Comparison of ENCODE assay signal across 9 cellular contexts in the genomic region with DNA sequence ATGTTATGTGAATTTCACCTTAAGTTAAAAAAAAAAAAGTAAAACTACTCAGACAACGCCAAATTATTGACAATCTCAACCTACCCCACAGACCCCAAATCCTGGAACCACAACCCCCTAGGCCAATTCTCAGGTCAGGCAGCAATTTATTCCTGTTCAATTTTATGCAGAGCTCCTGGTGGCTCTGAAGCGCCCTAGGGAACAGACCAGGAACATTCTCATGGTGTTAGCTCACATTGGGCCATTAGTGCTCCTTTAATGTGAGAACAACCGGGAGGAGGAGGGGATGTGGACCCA. TPM values are rescaled to one million over a fixed set of nuclear protein-coding genes. Genes with fewer than 3 reads are reported as not detected.
DNase-seq lines count a peak whose midpoint lies in the region; ATAC-seq, FAIRE-seq and TF ChIP-seq lines count a peak whose summit lies in the region.
"Had no signal": no experiment of that assay in that cellular context is flagged by ENCODE, and none has a peak within 500 bp of the region (broad histone marks: within the 10 kb centered on the region; RNA-seq: fewer than 3 reads in every experiment).

No MANE protein-coding gene starts in this region.

- no peak for ATAC-seq in PC-3
- ATAC-seq in pancreas, result no peak
- no peak for ATAC-seq in HG02885 (IDR thresholded peaks at IDR 0.05; ENCODE audit: poor library complexity, unreplicated experiment)
- ATAC-seq in GM18511 (IDR thresholded peaks at IDR 0.05; ENCODE audit: unreplicated experiment), result no peak
- no peak for ATAC-seq in GM18909 (IDR thresholded peaks at IDR 0.05; ENCODE audit: poor library complexity, unreplicated experiment)

- H3K4me3 Mint-ChIP-seq in CD8-positive, alpha-beta memory T cell, result peak overlapping the region; percentile 81 to 90 (median 87)

- CTCF ChIA-PET in CD8-positive, alpha-beta memory T cell (lab: Charles Lee), result interaction anchor here (1.2 kb wide), 1 partner anchor 15 kb away, joined by 3 read pairs; no protein-coding TSS in a partner anchor
- CTCF ChIA-PET in PC-3 (lab: Charles Lee), result no interaction called here

- H3K4me2 ChIP-seq in PC-3 (ENCODE audit: low read length), result peak overlapping the region; percentile 96

- peaks cover 14 to 32% (median 25%) of the 10 kb centered on the region in 3 donors for H3K4me1 Mint-ChIP-seq in CD8-positive, alpha-beta memory T cell

- DNase-seq in CD8-positive, alpha-beta memory T cell, result no peak
- no peak for DNase-seq in PC-3
- no peak for DNase-seq in pancreas
- DNase-seq in NK-92 (lab: John Stamatoyannopoulos, UW; ENCODE audit: unreplicated experiment), result no peak
- DNase-seq: activated CD4-positive, alpha-beta T cell treated with anti-CD3 and anti-CD28 coated beads for 1 hour had no signal

- no peaks in the 10 kb centered on the region for H3K9me3 ChIP-seq in CD8-positive, alpha-beta memory T cell (ENCODE audit: low read length)
- H3K9me3 ChIP-seq in PC-3 (ENCODE audit: low read length) (no peaks in the 10 kb centered on the region), esophagus (ENCODE audit: control insufficient read depth in 2 of 2, insufficient read depth in 1 of 2, low read depth in 1 of 2, low read length in 1 of 2) (no peaks in the 10 kb centered on the region), pancreas (no peaks in the 10 kb centered on the region)

- POLR2A ChIA-PET in CD8-positive, alpha-beta memory T cell (lab: Charles Lee), result interaction anchor here (0.7 kb wide), 1 partner anchor 12 kb away, joined by 8 read pairs; no protein-coding TSS in a partner anchor
- POLR2A ChIA-PET in PC-3 (lab: Charles Lee; ENCODE audit: unreplicated experiment), result interaction anchor here (0.7 kb wide), 2 partner anchors 923 to 1839 kb away, joined by 3 to 6 read pairs; no protein-coding TSS in a partner anchor

- intact Hi-C loops in PC-3 (cut with micrococcal nuclease) (loop anchor here (2.0 to 5.0 kb wide), 2 partner anchors 71 to 482 kb away; partner anchors contain the start of gene COQ8A), pancreas (cut with DNase I) (no loop called here)

- H2AFZ ChIP-seq in PC-3 (ENCODE audit: low read length), result peak overlapping the region; percentile 89

- TSS peak; percentile 85 for BruUV-seq in PC-3 (replicated peaks; lab: Mats Ljungman, UMichigan)

- peak overlapping the region; percentile 40 for H3K4me3 ChIP-seq in CD8-positive, alpha-beta memory T cell (ENCODE audit: low read length)
- peak overlapping the region; percentile 81 for H3K4me3 ChIP-seq in PC-3 (ENCODE audit: low read length)
- peak overlapping the region; percentile 73 to 75 for H3K4me3 ChIP-seq in esophagus (ENCODE audit: low read depth in 1 of 2, low read length in 2 of 2)
- peak overlapping the region; percentile 64 to 81 (median 78) for H3K4me3 ChIP-seq in pancreas

- peak overlapping the region; percentile 75 for H3K9ac ChIP-seq in PC-3 (ENCODE audit: low read length)

- H3K27me3 Mint-ChIP-seq in CD8-positive, alpha-beta memory T cell, result peaks cover 18 to 22% of the 10 kb centered on the region in 2 donors

- peaks cover 32% of the 10 kb centered on the region for H3K79me2 ChIP-seq in PC-3 (ENCODE audit: low read length)

- H3F3A ChIP-seq in PC-3 (ENCODE audit: low read length, unreplicated experiment), result no peaks in the 10 kb centered on the region

- H3K27me3 ChIP-seq in CD8-positive, alpha-beta memory T cell (ENCODE audit: insufficient read depth, low read length, poor library complexity, severe bottlenecking), result no peaks in the 10 kb centered on the region
- H3K27me3 ChIP-seq in PC-3 (ENCODE audit: low read length) (no peaks in the 10 kb centered on the region), esophagus (ENCODE audit: control insufficient read depth in 1 of 2, insufficient read depth in 2 of 2, low read length in 2 of 2) (no peaks in the 10 kb centered on the region), pancreas (no peaks in the 10 kb centered on the region)

- no peaks in the 10 kb centered on the region for H3K9me3 Mint-ChIP-seq in CD8-positive, alpha-beta memory T cell

- FAIRE-seq in pancreas (lab: Jason Lieb, UNC), result no peak

- H3K4me1 ChIP-seq in CD8-positive, alpha-beta memory T cell (ENCODE audit: insufficient read depth, low read length), result peaks cover 4% of the 10 kb centered on the region
- H3K4me1 ChIP-seq in PC-3 (ENCODE audit: insufficient read depth, low read length) (peaks cover 53% of the 10 kb centered on the region), esophagus (ENCODE audit: control insufficient read depth in 2 of 2, insufficient read depth in 2 of 2, low read length in 1 of 2) (peaks cover 7 to 13% of the 10 kb centered on the region in 2 donors), pancreas (peaks cover 4 to 24% (median 21%) of the 10 kb centered on the region in 3 donors)

- H3K9me2 ChIP-seq in PC-3 (replicated peaks; ENCODE audit: low read length), result no peaks in the 10 kb centered on the region

- TF ChIP-seq CTCF in PC-3 (conservative IDR thresholded peaks at IDR 0.05; ENCODE audit: low read depth, low read length) (no peak), pancreas (IDR thresholded peaks at IDR 0.05) (no peak)

- H3K27ac Mint-ChIP-seq in CD8-positive, alpha-beta memory T cell, result peak overlapping the region in 5 of 8 donors; percentile 38 to 88 (median 80)

- WGBS in esophagus, 2 donors, result 39 to 45% methylated on average over 3 of the region's 3 CpGs
- 7 to 20% methylated on average over 3 of the region's 3 CpGs for whole genome bisulfite sequencing in pancreas, 2 donors

- peaks cover 0 to under 1% (median 0%) of the 10 kb centered on the region in 3 donors for H3K36me3 Mint-ChIP-seq in CD8-positive, alpha-beta memory T cell

- H3K27ac ChIP-seq in CD8-positive, alpha-beta memory T cell (ENCODE audit: low read depth, low read length), result no peak overlapping the region
- peak overlapping the region; percentile 13 for H3K27ac ChIP-seq in PC-3 (ENCODE audit: low read length)
- peak overlapping the region; percentile 81 to 84 for H3K27ac ChIP-seq in esophagus (ENCODE audit: low read depth in 2 of 2, low read length in 1 of 2)
- peak overlapping the region; percentile 46 to 88 (median 86) for H3K27ac ChIP-seq in pancreas

- peaks cover 7% of the 10 kb centered on the region; the same call in 1 of the 2 replicates for H4K20me1 ChIP-seq in PC-3 (ENCODE audit: low read length)

- no peaks in the 10 kb centered on the region for H3K36me3 ChIP-seq in CD8-positive, alpha-beta memory T cell (ENCODE audit: insufficient read depth, low read length)
- H3K36me3 ChIP-seq in PC-3 (ENCODE audit: low read depth, low read length) (no peaks in the 10 kb centered on the region), esophagus (ENCODE audit: control insufficient read depth in 2 of 2, insufficient read depth in 2 of 2, low read length in 1 of 2) (no peaks in the 10 kb centered on the region), pancreas (no peaks in the 10 kb centered on the region)

RNA-seq across cellular contexts. Expression of gene PSEN2, which starts 0.4 kb away (rescaled TPM):
- total RNA-seq in CD8-positive, alpha-beta memory T cell, result 10 to 100 TPM; 10.2 to 10.5 TPM
- 9.8 TPM for polyA plus RNA-seq in CD8-positive, alpha-beta memory T cell
- 85.3 and 103 TPM in 2 replicates for total RNA-seq in PC-3 (2014; rRNA removed)
- polyA plus RNA-seq in esophagus, result 10 to 100 TPM in 1 of 2 donors, 1 to 10 TPM in 1; 8.8 to 12.0 TPM
- total RNA-seq in pancreas, result 10 to 100 TPM; 36.5 to 70.2 (median 44.1) TPM
- 10 to 100 TPM; 31.4 to 37.1 TPM for polyA plus RNA-seq in pancreas
